Comparison of ENCODE assay signal across 8 cellular contexts in genomic region chr4:41213563-41214157, GRCh38. TPM values are rescaled to one million over a fixed set of nuclear protein-coding genes. Genes with fewer than 3 reads are reported as not detected.
DNase-seq lines count a peak whose midpoint lies in the region; ATAC-seq and TF ChIP-seq lines count a peak whose summit lies in the region.

No MANE protein-coding gene starts in this region.

- TF ChIP-seq POLR2A in gastrocnemius medialis (IDR thresholded peaks at IDR 0.05): no peak

- peak overlapping the region; percentile 54 for H3K4me3 Mint-ChIP-seq in activated CD4-positive, alpha-beta memory T cell treated with anti-CD3 and anti-CD28 coated beads for 36 hours

- peaks cover 26 to 36% of the 10 kb centered on the region in 2 donors for H3K4me1 ChIP-seq in gastrocnemius medialis

- no peaks in the 10 kb centered on the region for H3K9me3 Mint-ChIP-seq in activated CD4-positive, alpha-beta memory T cell treated with anti-CD3 and anti-CD28 coated beads for 36 hours

- H3K36me3 ChIP-seq in gastrocnemius medialis: no peaks in the 10 kb centered on the region

- peaks cover 50% of the 10 kb centered on the region for H3K27me3 Mint-ChIP-seq in activated CD4-positive, alpha-beta memory T cell treated with anti-CD3 and anti-CD28 coated beads for 36 hours

- no peaks in the 10 kb centered on the region for H3K9me3 ChIP-seq in gastrocnemius medialis

- H3K4me3 ChIP-seq in gastrocnemius medialis: peak overlapping the region; percentile 59 to 85 (median 80)

- H3K27ac Mint-ChIP-seq in activated CD4-positive, alpha-beta memory T cell treated with anti-CD3 and anti-CD28 coated beads for 36 hours: no peak overlapping the region

- in situ Hi-C loops in gastrocnemius medialis (cut with MboI; ENCODE audit: low sequenced_read_pairs in 4 of 4): loop anchor here in 2 of 4 donors (10.0 kb wide), 1 partner anchor 239 kb away; no protein-coding TSS in a partner anchor

- POLR2A ChIA-PET in activated CD4-positive, alpha-beta memory T cell treated with anti-CD3 and anti-CD28 coated beads for 36 hours (lab: Charles Lee): no interaction called here

- TF ChIP-seq CTCF in gastrocnemius medialis (IDR thresholded peaks at IDR 0.05 in 4 of 5, conservative IDR thresholded peaks at IDR 0.05 in 1 of 5): no peak

- CTCF ChIA-PET in activated CD4-positive, alpha-beta memory T cell treated with anti-CD3 and anti-CD28 coated beads for 36 hours (lab: Charles Lee): interaction anchor here (0.6 to 2.4 kb wide), 3 partner anchors 16 to 288 kb away, joined by 3 to 11 read pairs (median 4); no protein-coding TSS in a partner anchor

- ATAC-seq in Right ventricle myocardium inferior: peak; percentile 14
- peak; percentile 1 for ATAC-seq in HG03139 (IDR thresholded peaks at IDR 0.05; ENCODE audit: unreplicated experiment)
- ATAC-seq in left cardiac atrium: peak; percentile 28 to 37
- ATAC-seq in gastrocnemius medialis: peak in 1 of 2 donors; percentile 24

- intact Hi-C loops in Right ventricle myocardium inferior (cut with DNase I): loop anchor here (1.0 to 10.0 kb wide), 6 partner anchors 71 to 479 kb away; no protein-coding TSS in a partner anchor
- intact Hi-C loops in cardiac septum (cut with DNase I): loop anchor here (2.0 to 5.0 kb wide), 4 partner anchors 71 to 287 kb away; no protein-coding TSS in a partner anchor
- intact Hi-C loops in activated CD4-positive, alpha-beta memory T cell treated with anti-CD3 and anti-CD28 coated beads for 36 hours (cut with micrococcal nuclease): loop anchor here (1.0 to 10.0 kb wide), 4 partner anchors 237 to 449 kb away; no protein-coding TSS in a partner anchor
- intact Hi-C loops in left cardiac atrium (cut with DNase I): loop anchor here (2.0 to 10.0 kb wide), 6 partner anchors 56 to 469 kb away; partner anchors contain the start of gene NSUN7 (in 1 of the 2)
- intact Hi-C loops in gastrocnemius medialis (cut with DNase I; ENCODE audit: low total_unique reads): loop anchor here (1.0 to 5.0 kb wide), 6 partner anchors 39 to 373 kb away; no protein-coding TSS in a partner anchor

- H3K36me3 Mint-ChIP-seq in activated CD4-positive, alpha-beta memory T cell treated with anti-CD3 and anti-CD28 coated beads for 36 hours: no peaks in the 10 kb centered on the region

- H3K27ac ChIP-seq in gastrocnemius medialis: peak overlapping the region; percentile 72 to 89 (median 78)

- H3K4me1 Mint-ChIP-seq in activated CD4-positive, alpha-beta memory T cell treated with anti-CD3 and anti-CD28 coated beads for 36 hours (ENCODE audit: low read depth): peaks cover 28% of the 10 kb centered on the region

- DNase-seq in Right ventricle myocardium inferior (ENCODE audit: missing footprints): no peak
- no peak for DNase-seq in cardiac septum (ENCODE audit: low spot score)
- no peak for DNase-seq in activated CD4-positive, alpha-beta memory T cell treated with anti-CD3 and anti-CD28 coated beads for 36 hours
- DNase-seq in left cardiac atrium: peak; percentile 35
- DNase-seq in gastrocnemius medialis: no peak
- no peak for DNase-seq in SW480 (ENCODE audit: low spot score)
- no peak for DNase-seq in hippocampal formation (lab: John Stamatoyannopoulos, UW)

- no peaks in the 10 kb centered on the region for H3K27me3 ChIP-seq in gastrocnemius medialis

RNA-seq across cellular contexts. Expression of gene APBB2, which starts 0.7 kb away (rescaled TPM):
- 23.8 TPM for total RNA-seq in Right ventricle myocardium inferior
- 35.2 TPM for total RNA-seq in cardiac septum
- total RNA-seq in activated CD4-positive, alpha-beta memory T cell treated with anti-CD3 and anti-CD28 coated beads for 36 hours: 1 to 10 TPM; 1.5 to 1.7 TPM
- total RNA-seq in left cardiac atrium: 10 to 100 TPM; 53.0 to 56.5 TPM
- 10 to 100 TPM; 14.3 to 20.5 (median 14.5) TPM for total RNA-seq in gastrocnemius medialis

RNA-seq across cellular contexts. Expression of gene UCHL1, which starts 43.1 kb away (rescaled TPM):
- total RNA-seq in Right ventricle myocardium inferior (7.9 TPM), cardiac septum (76.8 TPM), left cardiac atrium (10 to 100 TPM; 23.1 to 26.4 TPM), gastrocnemius medialis (100 to 1,000 TPM in 2 of 4 donors, 10 to 100 TPM in 2; 24.8 to 176 (median 71.0) TPM)
- total RNA-seq in activated CD4-positive, alpha-beta memory T cell treated with anti-CD3 and anti-CD28 coated beads for 36 hours: 1 to 10 TPM in 1 of 2 experiments, under 1 TPM in 1; 0.99 to 1.1 TPM
